ENCODE assay signal across 8 cellular contexts in genomic region chr2:73293534-73294171, GRCh38. TPM values are rescaled to one million over a fixed set of nuclear protein-coding genes. Genes with fewer than 3 reads are reported as not detected.
DNase-seq lines count a peak whose midpoint lies in the region; ATAC-seq and TF ChIP-seq lines count a peak whose summit lies in the region.

Gene EGR4, minus strand, starts transcription at chr2:73293548. Its CDS starts 231 bp downstream, at chr2:73293317.

- no peaks in the 10 kb centered on the region for H3K9me2 ChIP-seq in SU-DHL-6 (replicated peaks; ENCODE audit: insufficient read depth, low read length)

- no peaks in the 10 kb centered on the region for H3F3A ChIP-seq in SU-DHL-6 (ENCODE audit: insufficient read depth)

- POLR2A ChIA-PET in activated naive CD8-positive, alpha-beta T cell treated with anti-CD3 and anti-CD28 coated beads, Interleukin-2, amount 10 ng/mL, durations not matched to agents 7 days and 5 days (lab: Charles Lee): interaction anchor here (0.8 to 2.0 kb wide), 4 partner anchors 9 to 92 kb away, joined by 3 to 10 read pairs (median 5); partner anchors contain the start of genes ALMS1, CCT7, FBXO41 and PRADC1

- H3K27me3 Mint-ChIP-seq in activated naive CD8-positive, alpha-beta T cell treated with anti-CD3 and anti-CD28 coated beads, Interleukin-2, amount 10 ng/mL, durations not matched to agents 7 days and 5 days: peaks cover 75% of the 10 kb centered on the region

- H3K79me2 ChIP-seq in SU-DHL-6 (ENCODE audit: insufficient read depth, low read length): no peaks in the 10 kb centered on the region

- intact Hi-C loops in left cardiac atrium (cut with DNase I): no loop called here

- peak; percentile 88 for ATAC-seq in HG02623 (IDR thresholded peaks at IDR 0.05; ENCODE audit: unreplicated experiment)
- peak; percentile 89 for ATAC-seq in activated naive CD8-positive, alpha-beta T cell treated with anti-CD3 and anti-CD28 coated beads, Interleukin-2, amount 10 ng/mL, durations not matched to agents 7 days and 5 days (ENCODE audit: low read depth)
- peak; percentile 65 to 75 for ATAC-seq in left cardiac atrium

- peaks cover 4% of the 10 kb centered on the region for H3K4me1 Mint-ChIP-seq in activated naive CD8-positive, alpha-beta T cell treated with anti-CD3 and anti-CD28 coated beads, Interleukin-2, amount 10 ng/mL, durations not matched to agents 7 days and 5 days

- no peaks in the 10 kb centered on the region for H4K20me1 ChIP-seq in SU-DHL-6 (ENCODE audit: low read depth, low read length)

- H3K4me3 ChIP-seq in SU-DHL-6 (ENCODE audit: insufficient read depth, low read length, poor library complexity, severe bottlenecking): peak within 1 kb of the TSS; percentile 55

- H3K36me3 Mint-ChIP-seq in activated naive CD8-positive, alpha-beta T cell treated with anti-CD3 and anti-CD28 coated beads, Interleukin-2, amount 10 ng/mL, durations not matched to agents 7 days and 5 days: no peaks in the 10 kb centered on the region

- peak within 1 kb of the TSS; percentile 87 for H3K4me2 ChIP-seq in SU-DHL-6 (ENCODE audit: low read depth, low read length, poor library complexity, severe bottlenecking)

- H3K9me3 ChIP-seq in SU-DHL-6 (ENCODE audit: insufficient read depth, low read length): no peaks in the 10 kb centered on the region

- DNase-seq in GM10266 (ENCODE audit: extremely low spot score) (peak; percentile 98), NCI-H1092 (lab: John Stamatoyannopoulos, UW) (peak; percentile 56), left cardiac atrium (peak; percentile 58), retina (peak; percentile 78), GF-D8 (lab: John Stamatoyannopoulos, UW) (no peak)
- peak; percentile 85 for DNase-seq in activated naive CD8-positive, alpha-beta T cell treated with anti-CD3 and anti-CD28 coated beads, Interleukin-2, amount 10 ng/mL, durations not matched to agents 7 days and 5 days

- H3K36me3 ChIP-seq in SU-DHL-6 (ENCODE audit: low read length): no peaks in the 10 kb centered on the region

- H3K27me3 ChIP-seq in SU-DHL-6 (ENCODE audit: low read length): no peaks in the 10 kb centered on the region

- H3K27ac ChIP-seq in SU-DHL-6 (ENCODE audit: low read depth, low read length): no peak within 1 kb of the TSS

- no peaks in the 10 kb centered on the region for H3K9me3 Mint-ChIP-seq in activated naive CD8-positive, alpha-beta T cell treated with anti-CD3 and anti-CD28 coated beads, Interleukin-2, amount 10 ng/mL, durations not matched to agents 7 days and 5 days

- peak within 1 kb of the TSS; percentile 74 for H3K4me3 Mint-ChIP-seq in activated naive CD8-positive, alpha-beta T cell treated with anti-CD3 and anti-CD28 coated beads, Interleukin-2, amount 10 ng/mL, durations not matched to agents 7 days and 5 days

- peak within 1 kb of the TSS; percentile 44 for H3K9ac ChIP-seq in SU-DHL-6 (ENCODE audit: low read length)

- peak within 1 kb of the TSS; percentile 88 for H2AFZ ChIP-seq in SU-DHL-6 (ENCODE audit: low read depth, low read length, severe bottlenecking)

- TF ChIP-seq CTCF in GM10266 (IDR thresholded peaks at IDR 0.05; ENCODE audit: control insufficient read depth, insufficient read depth, low read depth, missing control alignments) (peak; percentile 17), SU-DHL-6 (IDR thresholded peaks at IDR 0.05; ENCODE audit: insufficient read depth, low read length, poor library complexity, severe bottlenecking) (no peak)

- no peak within 1 kb of the TSS for H3K27ac Mint-ChIP-seq in activated naive CD8-positive, alpha-beta T cell treated with anti-CD3 and anti-CD28 coated beads, Interleukin-2, amount 10 ng/mL, durations not matched to agents 7 days and 5 days

RNA-seq across cellular contexts. Expression of gene EGR4, which starts in this region (rescaled TPM):
- not detected for total RNA-seq in activated naive CD8-positive, alpha-beta T cell treated with anti-CD3 and anti-CD28 coated beads, Interleukin-2, amount 10 ng/mL, durations not matched to agents 7 days and 5 days
- total RNA-seq in left cardiac atrium: not detected

Comparison
In these comparisons a context has a peak if more than half of its experiments do, and no peak if none do; other contexts are left out.
1. Peak in DNase-seq and ATAC-seq in activated naive CD8-positive, alpha-beta T cell treated with anti-CD3 and anti-CD28 coated beads, Interleukin-2, amount 10 ng/mL, durations not matched to agents 7 days and 5 days; RNA of the gene not detected or under 1 TPM.
2. Peak in DNase-seq and ATAC-seq in left cardiac atrium; RNA of the gene not detected or under 1 TPM.